Comparison of ENCODE assay signal across 10 cellular contexts in the genomic region with DNA sequence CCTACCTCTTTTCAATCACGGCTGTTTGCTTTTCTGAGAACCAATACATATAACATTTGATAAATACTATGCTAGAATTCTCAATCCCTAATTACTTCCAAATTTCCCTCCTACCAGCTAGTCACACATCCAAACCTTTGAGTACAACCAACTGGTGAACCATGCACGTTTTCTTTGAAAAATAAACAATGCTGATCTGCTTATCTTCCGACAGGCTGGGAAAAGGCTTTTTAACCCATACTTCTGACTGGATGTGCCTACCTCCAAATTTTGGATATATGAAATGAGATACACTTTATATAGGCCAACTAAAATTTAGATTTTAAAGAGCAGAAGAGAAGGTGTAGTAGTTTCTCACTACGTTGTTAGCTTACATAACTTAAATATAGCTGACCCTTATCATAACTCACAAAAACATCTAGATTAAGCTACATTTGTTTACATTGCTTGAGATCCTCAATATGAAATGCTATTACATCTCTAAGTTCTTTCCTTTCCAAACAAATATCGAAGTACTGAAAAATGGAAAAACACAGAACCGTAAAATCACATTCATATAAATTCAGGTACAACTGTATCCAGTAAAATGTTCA. TPM values are rescaled to one million over a fixed set of nuclear protein-coding genes. Genes with fewer than 3 reads are reported as not detected.
DNase-seq lines count a peak whose midpoint lies in the region; ATAC-seq and TF ChIP-seq lines count a peak whose summit lies in the region.
"Had no signal": no experiment of that assay in that cellular context is flagged by ENCODE, and none has a peak within 500 bp of the region (broad histone marks: within the 10 kb centered on the region; RNA-seq: fewer than 3 reads in every experiment).

No MANE protein-coding gene starts in this region.

- POLR2A ChIA-PET in OCI-LY7 (lab: Charles Lee) = interaction anchor here (0.5 to 2.3 kb wide), 11 partner anchors 9 to 399 kb away, joined by 3 to 28 read pairs (median 4); no protein-coding TSS in a partner anchor

- 4 to 8% (median 4%) methylated on average over 6 of the region's 6 CpGs for WGBS in psoas muscle, 3 donors

- intact Hi-C loops in OCI-LY7 (cut with micrococcal nuclease; ENCODE audit: unreplicated experiment) (loop anchor here (5.0 to 10.0 kb wide), 4 partner anchors 174 to 773 kb away; a partner anchor contains a TSS), psoas muscle (cut with DNase I) (loop anchor here (5.0 to 10.0 kb wide), 13 partner anchors 84 to 743 kb away; no protein-coding TSS in a partner anchor)

- TF ChIP-seq CTCF in OCI-LY7 (conservative IDR thresholded peaks at IDR 0.05; ENCODE audit: low read length) = no peak
- TF ChIP-seq CTCF in epithelial cell of proximal tubule (conservative IDR thresholded peaks at IDR 0.05; ENCODE audit: low read depth, low read length) = no peak
- TF ChIP-seq CTCF in psoas muscle (IDR thresholded peaks at IDR 0.05) = no peak

- CTCF ChIA-PET in OCI-LY7 (lab: Charles Lee; ENCODE audit: unreplicated experiment) = no interaction called here

- no TSS peak for BruUV-seq in OCI-LY7 (replicated peaks; lab: Mats Ljungman, UMichigan)

- peaks cover 74% of the 10 kb centered on the region for H3K79me2 ChIP-seq in OCI-LY7 (ENCODE audit: insufficient read depth, low read depth, low read length)

- H2AFZ ChIP-seq in OCI-LY7 (ENCODE audit: low read length) = no peak overlapping the region

- DNase-seq in G401 (ENCODE audit: low spot score) (peak; percentile 50), OCI-LY7 (ENCODE audit: low spot score) (no peak), epithelial cell of proximal tubule (ENCODE audit: low read depth) (no peak), psoas muscle (no peak), LoVo (ENCODE audit: low spot score) (no peak), Kasumi-1 (lab: John Stamatoyannopoulos, UW) (no peak), NCI-H1436 (lab: John Stamatoyannopoulos, UW) (no peak)
- DNase-seq: NCI-H748 treated with DMSO at 0.1 percent for 48 hours had no signal

- peaks cover 32% of the 10 kb centered on the region for H3K4me1 ChIP-seq in OCI-LY7 (ENCODE audit: insufficient read depth, low read length, poor library complexity, severe bottlenecking)
- peaks cover 5% of the 10 kb centered on the region for H3K4me1 ChIP-seq in psoas muscle

- H3K9me3 ChIP-seq in OCI-LY7 (ENCODE audit: low read length) (no peaks in the 10 kb centered on the region), psoas muscle (no peaks in the 10 kb centered on the region)

- in situ Hi-C loops in G401 (cut with HindIII; ENCODE audit: low sequenced_read_pairs) = no loop called here

- ATAC-seq in psoas muscle = no peak
- ATAC-seq in HG03520 (IDR thresholded peaks at IDR 0.05; ENCODE audit: unreplicated experiment) = no peak
- ATAC-seq: esophagus mucosa had no signal

- H4K20me1 ChIP-seq in OCI-LY7 (ENCODE audit: insufficient read depth, low read length) = peaks cover 44% of the 10 kb centered on the region; the same call in 1 of the 2 replicates

- H3K9me2 ChIP-seq in OCI-LY7 (ENCODE audit: insufficient read depth, low read length) = no peaks in the 10 kb centered on the region

- H3K4me3 ChIP-seq in OCI-LY7 (ENCODE audit: low read depth, low read length, poor library complexity, severe bottlenecking) (peak overlapping the region; percentile 91), epithelial cell of proximal tubule (ENCODE audit: low read depth, low read length) (peak overlapping the region; percentile 78), psoas muscle (peak overlapping the region; percentile 93)

- H3K27me3 ChIP-seq in psoas muscle (ENCODE audit: insufficient read depth in 3 of 3, low read length in 2 of 3) = no peaks in the 10 kb centered on the region

- H3K27ac ChIP-seq in OCI-LY7 (ENCODE audit: low read depth, low read length, poor library complexity, severe bottlenecking) = peak overlapping the region; percentile 96
- peak overlapping the region; percentile 99 for H3K27ac ChIP-seq in psoas muscle

- H3K36me3 ChIP-seq in OCI-LY7 (ENCODE audit: insufficient read depth, low read length) = peaks cover 42% of the 10 kb centered on the region
- peaks cover 0 to 14% of the 10 kb centered on the region in 2 donors for H3K36me3 ChIP-seq in psoas muscle (ENCODE audit: insufficient read depth in 1 of 2, low read depth in 1 of 2)

- H3K4me2 ChIP-seq in OCI-LY7 (ENCODE audit: low read length) = peak overlapping the region; percentile 92

RNA-seq across cellular contexts. Expression of a gene that starts 2.1 kb away (rescaled TPM):
- total RNA-seq in G401 (2014; rRNA removed; shearing (Covaris generic)) = not detected in 2 replicates
- total RNA-seq in OCI-LY7 (2014; rRNA removed; shearing (Covaris generic)) = 45.0 and 45.6 TPM in 2 replicates
- total RNA-seq in OCI-LY7 (2022) (98.1 and 106 TPM in 2 replicates), epithelial cell of proximal tubule (14.1 and 14.6 TPM in 2 replicates), psoas muscle (10 to 100 TPM; 55.8 to 89.7 (median 63.6) TPM)
- 10 to 100 TPM; 16.5 to 34.5 (median 26.2) TPM for polyA plus RNA-seq in psoas muscle

Comparison
In these comparisons a context has a peak if more than half of its experiments do, and no peak if none do; other contexts are left out.
1. RNA of a gene that starts 2.1 kb away (total RNA-seq): 45.0 to 106 TPM in OCI-LY7, 55.8 to 89.7 TPM in psoas muscle and 14.1 to 14.6 TPM in epithelial cell of proximal tubule; not detected in G401; every median in the first group is over 10 times any median in the second.
2. Peak in every context shown above with its lines, with median percentiles within 50 percentile points of each other: H3K4me3 ChIP-seq.